Comparison of ENCODE assay signal across 1 cellular context in the genomic region with DNA sequence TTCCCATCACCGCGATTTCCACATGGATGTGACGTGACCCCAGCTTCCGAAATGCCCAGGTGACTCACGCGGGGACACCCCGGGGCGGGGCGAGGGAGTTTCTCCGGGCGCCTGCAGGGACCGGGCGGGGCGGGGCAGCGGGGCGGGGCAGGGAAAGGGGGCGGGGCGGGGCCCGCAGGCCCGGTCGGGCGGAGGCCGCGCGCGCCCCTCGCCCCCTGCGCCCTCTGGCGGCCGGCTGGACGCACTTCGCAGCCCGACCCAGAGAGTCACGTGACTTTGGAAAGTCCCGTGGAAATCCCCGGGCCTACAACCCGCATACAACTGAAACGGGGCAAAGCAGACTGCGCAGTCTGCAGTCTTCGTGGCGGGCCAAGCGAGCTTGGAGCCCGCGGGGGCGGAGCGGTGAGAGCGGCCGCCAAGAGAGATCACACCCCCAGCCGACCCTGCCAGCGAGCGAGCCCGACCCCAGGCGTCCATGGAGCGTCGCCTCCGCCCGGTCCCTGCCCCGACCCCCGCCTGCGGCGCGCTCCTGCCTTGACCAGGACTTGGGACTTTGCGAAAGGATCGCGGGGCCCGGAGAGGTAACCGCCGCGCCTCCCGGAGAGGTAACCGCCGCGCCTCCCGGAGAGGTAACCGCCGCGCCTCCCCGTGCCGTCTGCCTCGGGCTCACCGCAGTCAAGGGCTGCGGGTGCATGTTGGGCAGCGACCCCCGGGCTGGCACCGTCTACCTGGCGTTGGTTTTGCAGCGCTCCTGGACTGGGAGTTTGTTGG.
TF ChIP-seq lines count a peak whose summit lies in the region.

A gene (plus strand): TSS at position 346 of the 771 bp plus-strand sequence. CDS start 3,969 bp downstream, outside the sequence.

TF ChIP-seq in K562, 482 proteins besides CTCF, POLR2A, EP300 and RAD21 (continued from another document and continues in another):
- TF ChIP-seq STAT5B (CRISPR knock-in tag; IDR thresholded peaks at IDR 0.05) (no peak), ZBTB7A (IDR thresholded peaks at IDR 0.05; ENCODE audit: borderline replicate concordance, control insufficient read depth, low read depth, low read length) (peak; percentile 73; the same call in 1 of the 2 replicates), ATF7 (IDR thresholded peaks at IDR 0.05) (peak; percentile 68), YY1 (IDR thresholded peaks at IDR 0.05; ENCODE audit: borderline replicate concordance in 1 of 3, control insufficient read depth in 1 of 3, extremely low read depth in 1 of 3, insufficient read depth in 3 of 3, insufficient read length in 1 of 3, insufficient replicate concordance in 2 of 3, low read depth in 1 of 3, low read length in 2 of 3) (peak in 2 of 3 experiments; percentile 11 to 37), ZNF384 (IDR thresholded peaks at IDR 0.05; ENCODE audit: low read depth, low read length) (0 out of 2 replicates have a peak, but pooled peaks have one; percentile 8), RBM25 (IDR thresholded peaks at IDR 0.05; ENCODE audit: low read depth, low read length, severe bottlenecking) (no peak), ZNF143 (CRISPR knock-in tag; IDR thresholded peaks at IDR 0.05) (0 out of 2 replicates have a peak, but pooled peaks have one; percentile 59), ZNF124 (CRISPR knock-in tag; IDR thresholded peaks at IDR 0.05) (no peak), CBFB (CRISPR knock-in tag; IDR thresholded peaks at IDR 0.05) (0 out of 2 replicates have a peak, but pooled peaks have one; percentile 8), ZNF197 (CRISPR knock-in tag; IDR thresholded peaks at IDR 0.05; ENCODE audit: low read depth) (peak; percentile 76; the same call in 1 of the 2 replicates), ERF (CRISPR knock-in tag; IDR thresholded peaks at IDR 0.05) (0 out of 2 replicates have a peak, but pooled peaks have one; percentile 60), KAT8 (IDR thresholded peaks at IDR 0.05; ENCODE audit: low read depth) (no peak), ZNF583 (CRISPR knock-in tag; IDR thresholded peaks at IDR 0.05) (peak; percentile 44; the same call in 1 of the 2 replicates), TOE1 (IDR thresholded peaks at IDR 0.05; ENCODE audit: borderline replicate concordance) (peak; percentile 99), TOE1 (CRISPR knock-in tag; IDR thresholded peaks at IDR 0.05; ENCODE audit: borderline replicate concordance, low read depth) (peak; percentile 46; the same call in 1 of the 2 replicates), CBX3 (IDR thresholded peaks at IDR 0.05; ENCODE audit: borderline replicate concordance in 1 of 2, low read length in 2 of 2) (peak in 1 of 2 experiments; percentile 58; a peak in 1 of 3 replicates), RCOR1 (IDR thresholded peaks at IDR 0.05; ENCODE audit: borderline replicate concordance in 1 of 2, low read depth in 2 of 2, low read length in 2 of 2) (peak in 1 of 2 experiments; percentile 78; a peak in 1 of 4 replicates), ZNF584 (CRISPR knock-in tag; IDR thresholded peaks at IDR 0.05; ENCODE audit: low read depth) (peak; percentile 21; the same call in 1 of the 2 replicates), KAT7 (CRISPR knock-in tag; IDR thresholded peaks at IDR 0.05; ENCODE audit: borderline replicate concordance) (peak; percentile 89), NR4A1 (CRISPR knock-in tag; IDR thresholded peaks at IDR 0.05) (0 out of 2 replicates have a peak, but pooled peaks have one; percentile 27), NR4A1 (tag; IDR thresholded peaks at IDR 0.05) (no peak), CHD1 (IDR thresholded peaks at IDR 0.05; ENCODE audit: low read length) (no peak), ASH1L (IDR thresholded peaks at IDR 0.05; ENCODE audit: borderline replicate concordance, low read depth, partially characterized antibody) (no peak), NEUROD1 (IDR thresholded peaks at IDR 0.05; ENCODE audit: borderline replicate concordance, low read depth, low read length, partially characterized antibody) (peak; percentile 27), ESRRA (IDR thresholded peaks at IDR 0.05; ENCODE audit: borderline replicate concordance, low read depth) (peak; percentile 40; the same call in 1 of the 2 replicates), ZBED1 (IDR thresholded peaks at IDR 0.05) (0 out of 2 replicates have a peak, but pooled peaks have one; percentile 26), NFE2 (IDR thresholded peaks at IDR 0.05; ENCODE audit: low read depth) (no peak), HMGN3 (IDR thresholded peaks at IDR 0.05; ENCODE audit: borderline replicate concordance, extremely low read depth, insufficient read length, low read depth, low read length) (peak; percentile 73), NELFE (IDR thresholded peaks at IDR 0.05; ENCODE audit: insufficient read depth, insufficient read length) (no peak), GABPB1 (CRISPR knock-in tag; IDR thresholded peaks at IDR 0.05) (peak; percentile 55; the same call in 1 of the 2 replicates), BMI1 (IDR thresholded peaks at IDR 0.05; ENCODE audit: low read length) (no peak), KDM5B (IDR thresholded peaks at IDR 0.05; ENCODE audit: insufficient replicate concordance, low read depth, low read length) (peak; percentile 63), GABPA (tag; conservative IDR thresholded peaks at IDR 0.05; ENCODE audit: low read depth) (peak; percentile 69), HNRNPL (IDR thresholded peaks at IDR 0.05; ENCODE audit: low read depth, low read length) (0 out of 2 replicates have a peak, but pooled peaks have one; percentile 19), ZNF174 (CRISPR knock-in tag; IDR thresholded peaks at IDR 0.05) (no peak)
- TF ChIP-seq, protein P1, sequence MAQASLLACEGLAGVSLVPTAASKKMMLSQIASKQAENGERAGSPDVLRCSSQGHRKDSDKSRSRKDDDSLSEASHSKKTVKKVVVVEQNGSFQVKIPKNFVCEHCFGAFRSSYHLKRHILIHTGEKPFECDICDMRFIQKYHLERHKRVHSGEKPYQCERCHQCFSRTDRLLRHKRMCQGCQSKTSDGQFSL (CRISPR knock-in tag; IDR thresholded peaks at IDR 0.05) = 0 out of 2 replicates have a peak, but pooled peaks have one; percentile 51
- TF ChIP-seq, protein P1 (tag; IDR thresholded peaks at IDR 0.05) = no peak; a peak in 1 of 4 replicates
- TF ChIP-seq, protein P2, sequence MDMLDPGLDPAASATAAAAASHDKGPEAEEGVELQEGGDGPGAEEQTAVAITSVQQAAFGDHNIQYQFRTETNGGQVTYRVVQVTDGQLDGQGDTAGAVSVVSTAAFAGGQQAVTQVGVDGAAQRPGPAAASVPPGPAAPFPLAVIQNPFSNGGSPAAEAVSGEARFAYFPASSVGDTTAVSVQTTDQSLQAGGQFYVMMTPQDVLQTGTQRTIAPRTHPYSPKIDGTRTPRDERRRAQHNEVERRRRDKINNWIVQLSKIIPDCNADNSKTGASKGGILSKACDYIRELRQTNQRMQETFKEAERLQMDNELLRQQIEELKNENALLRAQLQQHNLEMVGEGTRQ (CRISPR knock-in tag; IDR thresholded peaks at IDR 0.05) = peak; percentile 92
- TF ChIP-seq, protein P3, sequence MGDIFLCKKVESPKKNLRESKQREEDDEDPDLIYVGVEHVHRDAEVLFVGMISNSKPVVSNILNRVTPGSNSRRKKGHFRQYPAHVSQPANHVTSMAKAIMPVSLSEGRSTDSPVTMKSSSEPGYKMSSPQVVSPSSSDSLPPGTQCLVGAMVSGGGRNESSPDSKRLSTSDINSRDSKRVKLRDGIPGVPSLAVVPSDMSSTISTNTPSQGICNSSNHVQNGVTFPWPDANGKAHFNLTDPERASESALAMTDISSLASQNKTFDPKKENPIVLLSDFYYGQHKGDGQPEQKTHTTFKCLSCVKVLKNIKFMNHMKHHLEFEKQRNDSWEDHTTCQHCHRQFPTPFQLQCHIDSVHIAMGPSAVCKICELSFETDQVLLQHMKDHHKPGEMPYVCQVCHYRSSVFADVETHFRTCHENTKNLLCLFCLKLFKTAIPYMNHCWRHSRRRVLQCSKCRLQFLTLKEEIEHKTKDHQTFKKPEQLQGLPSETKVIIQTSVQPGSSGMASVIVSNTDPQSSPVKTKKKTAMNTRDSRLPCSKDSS (IDR thresholded peaks at IDR 0.05; ENCODE audit: low read depth, partially characterized antibody) = no peak
- TF ChIP-seq, protein P4, sequence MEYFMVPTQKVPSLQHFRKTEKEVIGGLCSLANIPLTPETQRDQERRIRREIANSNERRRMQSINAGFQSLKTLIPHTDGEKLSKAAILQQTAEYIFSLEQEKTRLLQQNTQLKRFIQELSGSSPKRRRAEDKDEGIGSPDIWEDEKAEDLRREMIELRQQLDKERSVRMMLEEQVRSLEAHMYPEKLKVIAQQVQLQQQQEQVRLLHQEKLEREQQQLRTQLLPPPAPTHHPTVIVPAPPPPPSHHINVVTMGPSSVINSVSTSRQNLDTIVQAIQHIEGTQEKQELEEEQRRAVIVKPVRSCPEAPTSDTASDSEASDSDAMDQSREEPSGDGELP (CRISPR knock-in tag; IDR thresholded peaks at IDR 0.05; ENCODE audit: borderline replicate concordance) = no peak
- TF ChIP-seq, protein P5, sequence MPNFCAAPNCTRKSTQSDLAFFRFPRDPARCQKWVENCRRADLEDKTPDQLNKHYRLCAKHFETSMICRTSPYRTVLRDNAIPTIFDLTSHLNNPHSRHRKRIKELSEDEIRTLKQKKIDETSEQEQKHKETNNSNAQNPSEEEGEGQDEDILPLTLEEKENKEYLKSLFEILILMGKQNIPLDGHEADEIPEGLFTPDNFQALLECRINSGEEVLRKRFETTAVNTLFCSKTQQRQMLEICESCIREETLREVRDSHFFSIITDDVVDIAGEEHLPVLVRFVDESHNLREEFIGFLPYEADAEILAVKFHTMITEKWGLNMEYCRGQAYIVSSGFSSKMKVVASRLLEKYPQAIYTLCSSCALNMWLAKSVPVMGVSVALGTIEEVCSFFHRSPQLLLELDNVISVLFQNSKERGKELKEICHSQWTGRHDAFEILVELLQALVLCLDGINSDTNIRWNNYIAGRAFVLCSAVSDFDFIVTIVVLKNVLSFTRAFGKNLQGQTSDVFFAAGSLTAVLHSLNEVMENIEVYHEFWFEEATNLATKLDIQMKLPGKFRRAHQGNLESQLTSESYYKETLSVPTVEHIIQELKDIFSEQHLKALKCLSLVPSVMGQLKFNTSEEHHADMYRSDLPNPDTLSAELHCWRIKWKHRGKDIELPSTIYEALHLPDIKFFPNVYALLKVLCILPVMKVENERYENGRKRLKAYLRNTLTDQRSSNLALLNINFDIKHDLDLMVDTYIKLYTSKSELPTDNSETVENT (CRISPR knock-in tag; IDR thresholded peaks at IDR 0.05) = peak; percentile 75
- TF ChIP-seq, protein P6, sequence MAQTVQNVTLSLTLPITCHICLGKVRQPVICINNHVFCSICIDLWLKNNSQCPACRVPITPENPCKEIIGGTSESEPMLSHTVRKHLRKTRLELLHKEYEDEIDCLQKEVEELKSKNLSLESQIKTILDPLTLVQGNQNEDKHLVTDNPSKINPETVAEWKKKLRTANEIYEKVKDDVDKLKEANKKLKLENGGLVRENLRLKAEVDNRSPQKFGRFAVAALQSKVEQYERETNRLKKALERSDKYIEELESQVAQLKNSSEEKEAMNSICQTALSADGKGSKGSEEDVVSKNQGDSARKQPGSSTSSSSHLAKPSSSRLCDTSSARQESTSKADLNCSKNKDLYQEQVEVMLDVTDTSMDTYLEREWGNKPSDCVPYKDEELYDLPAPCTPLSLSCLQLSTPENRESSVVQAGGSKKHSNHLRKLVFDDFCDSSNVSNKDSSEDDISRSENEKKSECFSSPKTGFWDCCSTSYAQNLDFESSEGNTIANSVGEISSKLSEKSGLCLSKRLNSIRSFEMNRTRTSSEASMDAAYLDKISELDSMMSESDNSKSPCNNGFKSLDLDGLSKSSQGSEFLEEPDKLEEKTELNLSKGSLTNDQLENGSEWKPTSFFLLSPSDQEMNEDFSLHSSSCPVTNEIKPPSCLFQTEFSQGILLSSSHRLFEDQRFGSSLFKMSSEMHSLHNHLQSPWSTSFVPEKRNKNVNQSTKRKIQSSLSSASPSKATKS (CRISPR knock-in tag; IDR thresholded peaks at IDR 0.05) = 0 out of 2 replicates have a peak, but pooled peaks have one; percentile 29
- TF ChIP-seq, protein P7, sequence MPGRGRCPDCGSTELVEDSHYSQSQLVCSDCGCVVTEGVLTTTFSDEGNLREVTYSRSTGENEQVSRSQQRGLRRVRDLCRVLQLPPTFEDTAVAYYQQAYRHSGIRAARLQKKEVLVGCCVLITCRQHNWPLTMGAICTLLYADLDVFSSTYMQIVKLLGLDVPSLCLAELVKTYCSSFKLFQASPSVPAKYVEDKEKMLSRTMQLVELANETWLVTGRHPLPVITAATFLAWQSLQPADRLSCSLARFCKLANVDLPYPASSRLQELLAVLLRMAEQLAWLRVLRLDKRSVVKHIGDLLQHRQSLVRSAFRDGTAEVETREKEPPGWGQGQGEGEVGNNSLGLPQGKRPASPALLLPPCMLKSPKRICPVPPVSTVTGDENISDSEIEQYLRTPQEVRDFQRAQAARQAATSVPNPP (IDR thresholded peaks at IDR 0.05; ENCODE audit: borderline replicate concordance, insufficient read depth, insufficient read length) = no peak
- TF ChIP-seq, protein P8, sequence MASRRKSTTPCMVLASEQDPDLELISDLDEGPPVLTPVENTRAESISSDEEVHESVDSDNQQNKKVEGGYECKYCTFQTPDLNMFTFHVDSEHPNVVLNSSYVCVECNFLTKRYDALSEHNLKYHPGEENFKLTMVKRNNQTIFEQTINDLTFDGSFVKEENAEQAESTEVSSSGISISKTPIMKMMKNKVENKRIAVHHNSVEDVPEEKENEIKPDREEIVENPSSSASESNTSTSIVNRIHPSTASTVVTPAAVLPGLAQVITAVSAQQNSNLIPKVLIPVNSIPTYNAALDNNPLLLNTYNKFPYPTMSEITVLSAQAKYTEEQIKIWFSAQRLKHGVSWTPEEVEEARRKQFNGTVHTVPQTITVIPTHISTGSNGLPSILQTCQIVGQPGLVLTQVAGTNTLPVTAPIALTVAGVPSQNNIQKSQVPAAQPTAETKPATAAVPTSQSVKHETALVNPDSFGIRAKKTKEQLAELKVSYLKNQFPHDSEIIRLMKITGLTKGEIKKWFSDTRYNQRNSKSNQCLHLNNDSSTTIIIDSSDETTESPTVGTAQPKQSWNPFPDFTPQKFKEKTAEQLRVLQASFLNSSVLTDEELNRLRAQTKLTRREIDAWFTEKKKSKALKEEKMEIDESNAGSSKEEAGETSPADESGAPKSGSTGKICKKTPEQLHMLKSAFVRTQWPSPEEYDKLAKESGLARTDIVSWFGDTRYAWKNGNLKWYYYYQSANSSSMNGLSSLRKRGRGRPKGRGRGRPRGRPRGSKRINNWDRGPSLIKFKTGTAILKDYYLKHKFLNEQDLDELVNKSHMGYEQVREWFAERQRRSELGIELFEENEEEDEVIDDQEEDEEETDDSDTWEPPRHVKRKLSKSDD (conservative IDR thresholded peaks at IDR 0.05; ENCODE audit: low read length) = no peak
- TF ChIP-seq, protein P9, sequence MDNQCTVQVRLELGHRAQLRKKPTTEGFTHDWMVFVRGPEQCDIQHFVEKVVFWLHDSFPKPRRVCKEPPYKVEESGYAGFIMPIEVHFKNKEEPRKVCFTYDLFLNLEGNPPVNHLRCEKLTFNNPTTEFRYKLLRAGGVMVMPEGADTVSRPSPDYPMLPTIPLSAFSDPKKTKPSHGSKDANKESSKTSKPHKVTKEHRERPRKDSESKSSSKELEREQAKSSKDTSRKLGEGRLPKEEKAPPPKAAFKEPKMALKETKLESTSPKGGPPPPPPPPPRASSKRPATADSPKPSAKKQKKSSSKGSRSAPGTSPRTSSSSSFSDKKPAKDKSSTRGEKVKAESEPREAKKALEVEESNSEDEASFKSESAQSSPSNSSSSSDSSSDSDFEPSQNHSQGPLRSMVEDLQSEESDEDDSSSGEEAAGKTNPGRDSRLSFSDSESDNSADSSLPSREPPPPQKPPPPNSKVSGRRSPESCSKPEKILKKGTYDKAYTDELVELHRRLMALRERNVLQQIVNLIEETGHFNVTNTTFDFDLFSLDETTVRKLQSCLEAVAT (IDR thresholded peaks at IDR 0.05) = peak in 1 of 2 experiments; percentile 48; a peak in 2 of 4 replicates
